25 cellular contexts compared by ENCODE assay signal in genomic region chr13:98423417-98423816, GRCh38.
"Had no signal": no experiment of that assay in that cellular context is flagged by ENCODE, and none has a peak within 500 bp of the region (broad histone marks: within the 10 kb centered on the region; RNA-seq: fewer than 3 reads in every experiment).

No MANE protein-coding gene starts in this region.

- H3K4me1 ChIP-seq: esophagus muscularis mucosa, foreskin keratinocyte, gastroesophageal sphincter, left lung had no signal

- FAIRE-seq: colon, endothelial cell of umbilical vein, frontal cortex, kidney had no signal

- H3K4me3 ChIP-seq: coronary artery, dorsolateral prefrontal cortex, esophagus muscularis mucosa, gastroesophageal sphincter, heart left ventricle, hepatocyte, left lung, lung had no signal

- H3K27ac Mint-ChIP-seq: immature natural killer cell, memory B cell had no signal

- H3K4me3 Mint-ChIP-seq: immature natural killer cell, memory B cell had no signal

- ATAC-seq: foreskin keratinocyte, gastroesophageal sphincter, heart left ventricle, left lung, left ventricle myocardium superior had no signal

- H3K9me3 ChIP-seq: esophagus muscularis mucosa, gastroesophageal sphincter, heart left ventricle, left lung had no signal

- H3K9me3 Mint-ChIP-seq: memory B cell had no signal

- DNase-seq: dermis blood vessel endothelial cell; dorsolateral prefrontal cortex; effector CD4-positive, alpha-beta T cell; effector memory CD4-positive, alpha-beta T cell; foreskin keratinocyte; heart left ventricle; hypothalamus; immature natural killer cell; islet precursor cell; kidney; kidney glomerular epithelial cell; left ventricle myocardium superior; mammary epithelial cell; mesendoderm; midbrain had no signal

- H3K27me3 ChIP-seq: dorsolateral prefrontal cortex, esophagus muscularis mucosa, foreskin keratinocyte, gastroesophageal sphincter, heart left ventricle, hepatocyte, left lung had no signal

- H3K4me1 Mint-ChIP-seq: immature natural killer cell, memory B cell had no signal

- H3K36me3 Mint-ChIP-seq: immature natural killer cell, memory B cell had no signal

- H3K27ac ChIP-seq: coronary artery, dorsolateral prefrontal cortex, esophagus muscularis mucosa, foreskin keratinocyte, gastroesophageal sphincter, heart left ventricle, hepatocyte, left lung had no signal
